Comparison of ENCODE assay signal across 8 cellular contexts in the genomic region with DNA sequence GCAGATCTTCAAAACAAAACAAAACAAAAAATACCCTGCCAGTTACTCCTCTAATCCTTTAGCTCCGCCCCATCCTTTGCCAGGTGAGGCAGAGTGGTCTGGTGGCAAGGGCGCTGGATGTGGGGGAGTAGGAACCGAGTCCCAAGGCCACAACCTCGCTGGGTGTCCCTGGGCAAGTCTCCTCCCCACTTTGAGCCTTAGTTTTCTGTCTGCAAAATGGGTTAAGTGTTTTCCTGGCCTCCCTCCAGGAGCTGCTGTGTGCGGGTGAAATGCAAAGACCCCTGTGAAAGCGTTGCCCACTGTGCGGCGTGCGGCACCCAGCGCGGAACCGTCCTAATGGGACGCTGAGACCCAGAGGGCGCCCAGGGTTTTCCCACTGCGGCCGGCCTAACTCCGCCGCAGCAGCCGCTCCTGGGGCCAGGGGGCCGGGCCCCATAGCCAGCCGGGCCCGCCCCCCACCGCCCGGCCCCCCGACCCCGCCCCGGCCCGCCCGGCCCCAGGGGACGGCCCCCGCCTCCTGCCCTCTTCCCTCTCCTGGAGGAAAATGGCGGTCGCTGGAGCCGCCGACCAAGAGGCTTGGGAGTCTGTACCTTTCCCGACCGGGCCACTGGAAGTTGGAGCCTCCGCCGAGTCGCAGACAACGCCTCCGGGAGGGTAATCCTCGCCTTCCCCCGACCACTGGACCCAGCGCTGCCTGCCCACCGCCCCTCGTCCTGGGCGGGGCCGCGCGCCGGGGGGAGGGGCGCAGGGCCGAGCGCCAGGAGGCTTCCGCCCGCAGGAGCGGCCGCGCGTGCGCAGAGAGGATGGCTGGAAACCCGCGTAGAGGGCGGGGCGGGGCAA. TPM values are rescaled to one million over a fixed set of nuclear protein-coding genes. Genes with fewer than 3 reads are reported as not detected.
DNase-seq lines count a peak whose midpoint lies in the region; TF ChIP-seq lines count a peak whose summit lies in the region.

A gene with protein sequence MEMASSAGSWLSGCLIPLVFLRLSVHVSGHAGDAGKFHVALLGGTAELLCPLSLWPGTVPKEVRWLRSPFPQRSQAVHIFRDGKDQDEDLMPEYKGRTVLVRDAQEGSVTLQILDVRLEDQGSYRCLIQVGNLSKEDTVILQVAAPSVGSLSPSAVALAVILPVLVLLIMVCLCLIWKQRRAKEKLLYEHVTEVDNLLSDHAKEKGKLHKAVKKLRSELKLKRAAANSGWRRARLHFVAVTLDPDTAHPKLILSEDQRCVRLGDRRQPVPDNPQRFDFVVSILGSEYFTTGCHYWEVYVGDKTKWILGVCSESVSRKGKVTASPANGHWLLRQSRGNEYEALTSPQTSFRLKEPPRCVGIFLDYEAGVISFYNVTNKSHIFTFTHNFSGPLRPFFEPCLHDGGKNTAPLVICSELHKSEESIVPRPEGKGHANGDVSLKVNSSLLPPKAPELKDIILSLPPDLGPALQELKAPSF (plus strand): TSS at position 523 of the 840 bp plus-strand sequence. CDS start 13,327 bp downstream, outside the sequence.
A gene with protein sequence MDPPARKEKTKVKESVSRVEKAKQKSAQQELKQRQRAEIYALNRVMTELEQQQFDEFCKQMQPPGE (minus strand): TSS at position 798 of the 840 bp plus-strand sequence. CDS start 853 bp downstream, outside the sequence.

- peak within 1 kb of the TSS; percentile 85 for H3K4me3 Mint-ChIP-seq in activated T-helper 2 cell treated with anti-CD3 and anti-CD28 coated beads, Interferon-gamma antibody, Interleukin-2, Interleukin-4, amounts not matched to agents 10 μg/mL and 5 μg/mL and 100 μg/mL, durations not matched to agents 14 hours and 24 hours and 36 hours (ENCODE audit: low read depth)
- H3K4me3 Mint-ChIP-seq in nephron progenitor cell: peak within 1 kb of the TSS; percentile 90
- H3K4me3 Mint-ChIP-seq in stimulated activated naive CD8-positive, alpha-beta T cell treated with anti-CD3 and anti-CD28 coated beads, Interleukin-15, Interleukin-2, amounts not matched to agents 100 ng/mL and 50 ng/mL, for 24 hours: peak within 1 kb of the TSS; percentile 81

- no peaks in the 10 kb centered on the region for H3K9me2 ChIP-seq in GM23248 (ENCODE audit: insufficient read depth)
- H3K9me2 ChIP-seq in Karpas-422 (replicated peaks; ENCODE audit: insufficient read depth, low read length): no peaks in the 10 kb centered on the region

- no peaks in the 10 kb centered on the region for H3K27me3 Mint-ChIP-seq in activated T-helper 2 cell treated with anti-CD3 and anti-CD28 coated beads, Interferon-gamma antibody, Interleukin-2, Interleukin-4, amounts not matched to agents 10 μg/mL and 5 μg/mL and 100 μg/mL, durations not matched to agents 14 hours and 24 hours and 36 hours (ENCODE audit: low read depth)
- H3K27me3 Mint-ChIP-seq in nephron progenitor cell (ENCODE audit: low read depth, poor library complexity): no peaks in the 10 kb centered on the region
- H3K27me3 Mint-ChIP-seq in stimulated activated naive CD8-positive, alpha-beta T cell treated with anti-CD3 and anti-CD28 coated beads, Interleukin-15, Interleukin-2, amounts not matched to agents 100 ng/mL and 50 ng/mL, for 24 hours: no peaks in the 10 kb centered on the region

- peak within 1 kb of the TSS; percentile 90 for H2AFZ ChIP-seq in GM23248
- peak within 1 kb of the TSS; percentile 91; the same call in 1 of the 2 replicates for H2AFZ ChIP-seq in Karpas-422 (ENCODE audit: low read length)

- no peaks in the 10 kb centered on the region for H3K27me3 ChIP-seq in GM23248 (replicated peaks; ENCODE audit: insufficient read depth)
- H3K27me3 ChIP-seq in Karpas-422 (ENCODE audit: low read length): no peaks in the 10 kb centered on the region

- H3K4me2 ChIP-seq in GM23248 (ENCODE audit: unreplicated experiment): peak within 1 kb of the TSS; percentile 89
- H3K4me2 ChIP-seq in Karpas-422 (ENCODE audit: low read depth, low read length, poor library complexity, severe bottlenecking): peak within 1 kb of the TSS; percentile 83

- H3K4me1 Mint-ChIP-seq in activated T-helper 2 cell treated with anti-CD3 and anti-CD28 coated beads, Interferon-gamma antibody, Interleukin-2, Interleukin-4, amounts not matched to agents 10 μg/mL and 5 μg/mL and 100 μg/mL, durations not matched to agents 14 hours and 24 hours and 36 hours (ENCODE audit: low read depth): peaks cover 22% of the 10 kb centered on the region
- H3K4me1 Mint-ChIP-seq in nephron progenitor cell: peaks cover 17% of the 10 kb centered on the region
- peaks cover 21% of the 10 kb centered on the region for H3K4me1 Mint-ChIP-seq in stimulated activated naive CD8-positive, alpha-beta T cell treated with anti-CD3 and anti-CD28 coated beads, Interleukin-15, Interleukin-2, amounts not matched to agents 100 ng/mL and 50 ng/mL, for 24 hours (ENCODE audit: low read depth)

- intact Hi-C loops in activated T-helper 2 cell treated with anti-CD3 and anti-CD28 coated beads, Interferon-gamma antibody, Interleukin-2, Interleukin-4, amounts not matched to agents 10 μg/mL and 5 μg/mL and 100 μg/mL, durations not matched to agents 14 hours and 24 hours and 36 hours (cut with micrococcal nuclease): loop anchor here (1.0 to 2.0 kb wide), 3 partner anchors 29 to 142 kb away; a partner anchor contains a TSS

- H3K27ac ChIP-seq in GM23248 (peak within 1 kb of the TSS; percentile 96), Karpas-422 (ENCODE audit: low read length) (0 out of 2 replicates have a peak within 1 kb of the TSS, but pooled peaks have one; percentile 42)

- DNase-seq in DMS79 treated with DMSO at 0.1 percent for 48 hours (lab: John Stamatoyannopoulos, UW) (peak; percentile 80), GM23248 (peak; percentile 94), Karpas-422 (peak; percentile 97), RPMI8226 (peak; percentile 95), fibroblast of pulmonary artery (ENCODE audit: low read depth) (peak; percentile 87), nephron progenitor cell (peak; percentile 98)
- peak; percentile 89 for DNase-seq in activated T-helper 2 cell treated with anti-CD3 and anti-CD28 coated beads, Interferon-gamma antibody, Interleukin-2, Interleukin-4, amounts not matched to agents 10 μg/mL and 5 μg/mL and 100 μg/mL, durations not matched to agents 14 hours and 24 hours and 36 hours (ENCODE audit: low spot score)

- H3K9me3 ChIP-seq in GM23248 (ENCODE audit: low read depth) (no peaks in the 10 kb centered on the region), Karpas-422 (ENCODE audit: low read length) (no peaks in the 10 kb centered on the region)

- peaks cover 13% of the 10 kb centered on the region for H3K4me1 ChIP-seq in GM23248 (ENCODE audit: insufficient read depth)
- peaks cover 16% of the 10 kb centered on the region for H3K4me1 ChIP-seq in Karpas-422 (ENCODE audit: low read length)

- in situ Hi-C loops in GM23248 (cut with MboI): no loop called here

- peak within 1 kb of the TSS; percentile 84 for H3K27ac Mint-ChIP-seq in activated T-helper 2 cell treated with anti-CD3 and anti-CD28 coated beads, Interferon-gamma antibody, Interleukin-2, Interleukin-4, amounts not matched to agents 10 μg/mL and 5 μg/mL and 100 μg/mL, durations not matched to agents 14 hours and 24 hours and 36 hours
- peak within 1 kb of the TSS; percentile 89 for H3K27ac Mint-ChIP-seq in nephron progenitor cell
- peak within 1 kb of the TSS; percentile 76 for H3K27ac Mint-ChIP-seq in stimulated activated naive CD8-positive, alpha-beta T cell treated with anti-CD3 and anti-CD28 coated beads, Interleukin-15, Interleukin-2, amounts not matched to agents 100 ng/mL and 50 ng/mL, for 24 hours

- H3K36me3 Mint-ChIP-seq in activated T-helper 2 cell treated with anti-CD3 and anti-CD28 coated beads, Interferon-gamma antibody, Interleukin-2, Interleukin-4, amounts not matched to agents 10 μg/mL and 5 μg/mL and 100 μg/mL, durations not matched to agents 14 hours and 24 hours and 36 hours (ENCODE audit: low read depth): peaks cover 8% of the 10 kb centered on the region
- H3K36me3 Mint-ChIP-seq in nephron progenitor cell (ENCODE audit: low read depth): peaks cover 21% of the 10 kb centered on the region
- H3K36me3 Mint-ChIP-seq in stimulated activated naive CD8-positive, alpha-beta T cell treated with anti-CD3 and anti-CD28 coated beads, Interleukin-15, Interleukin-2, amounts not matched to agents 100 ng/mL and 50 ng/mL, for 24 hours (ENCODE audit: low read depth): peaks cover 11% of the 10 kb centered on the region

- no peaks in the 10 kb centered on the region for H3K9me3 Mint-ChIP-seq in activated T-helper 2 cell treated with anti-CD3 and anti-CD28 coated beads, Interferon-gamma antibody, Interleukin-2, Interleukin-4, amounts not matched to agents 10 μg/mL and 5 μg/mL and 100 μg/mL, durations not matched to agents 14 hours and 24 hours and 36 hours
- no peaks in the 10 kb centered on the region for H3K9me3 Mint-ChIP-seq in nephron progenitor cell
- no peaks in the 10 kb centered on the region for H3K9me3 Mint-ChIP-seq in stimulated activated naive CD8-positive, alpha-beta T cell treated with anti-CD3 and anti-CD28 coated beads, Interleukin-15, Interleukin-2, amounts not matched to agents 100 ng/mL and 50 ng/mL, for 24 hours

- H3K79me2 ChIP-seq in GM23248 (ENCODE audit: insufficient read depth) (peaks cover 44% of the 10 kb centered on the region), Karpas-422 (ENCODE audit: low read length) (no peaks in the 10 kb centered on the region)

- 1% methylated on average over 33 to 65 of the region's 66 CpGs for WGBS in GM23248 (ENCODE audit: low coverage in 1 of 2, low lambda C conversion rate in 2 of 2, missing lambda C conversion rate in 2 of 2), 2 experiments

- H4K20me1 ChIP-seq in GM23248 (ENCODE audit: insufficient read depth) (no peaks in the 10 kb centered on the region), Karpas-422 (ENCODE audit: insufficient read depth, low read depth, low read length) (no peaks in the 10 kb centered on the region)

- H3K36me3 ChIP-seq in GM23248 (ENCODE audit: low read depth): no peaks in the 10 kb centered on the region
- no peaks in the 10 kb centered on the region for H3K36me3 ChIP-seq in Karpas-422 (ENCODE audit: insufficient read depth, low read length)

- peak within 1 kb of the TSS; percentile 85 for H3K4me3 ChIP-seq in GM23248
- peak within 1 kb of the TSS; percentile 83 for H3K4me3 ChIP-seq in Karpas-422 (ENCODE audit: low read length)
- peak within 1 kb of the TSS; percentile 75 for H3K4me3 ChIP-seq in fibroblast of pulmonary artery (replicated peaks; ENCODE audit: low read depth, low read length)

- peak within 1 kb of the TSS; percentile 92 for H3K9ac ChIP-seq in GM23248
- peak within 1 kb of the TSS; percentile 86 for H3K9ac ChIP-seq in Karpas-422 (ENCODE audit: low read length)

- H3F3A ChIP-seq in GM23248 (ENCODE audit: insufficient read depth): peaks cover 7% of the 10 kb centered on the region

- no peak for TF ChIP-seq CTCF in fibroblast of pulmonary artery (IDR thresholded peaks at IDR 0.05; ENCODE audit: low read length, missing control alignments)
- no peak for TF ChIP-seq CTCF in nephron progenitor cell (IDR thresholded peaks at IDR 0.05)

RNA-seq across cellular contexts. Expression of the first gene that starts in this region (rescaled TPM):
- total RNA-seq in GM23248 (2014; rRNA removed; shearing (Covaris generic)): 18.4 and 26.9 TPM in 2 replicates
- polyA plus RNA-seq in GM23248 (2016; fragmentation: Nextera tagmentation; extraction: Ambion mirVana): 7.0 and 7.9 TPM in 2 replicates
- 0.54 and 1.6 TPM in 2 replicates for total RNA-seq in Karpas-422 (2014; rRNA removed; shearing (Covaris generic); ENCODE audit: low replicate concordance)
- total RNA-seq in activated T-helper 2 cell treated with anti-CD3 and anti-CD28 coated beads, Interferon-gamma antibody, Interleukin-2, Interleukin-4, amounts not matched to agents 10 μg/mL and 5 μg/mL and 100 μg/mL, durations not matched to agents 14 hours and 24 hours and 36 hours: 3.1 and 4.8 TPM in 2 replicates

RNA-seq across cellular contexts. Expression of the second gene that starts in this region (rescaled TPM):
- total RNA-seq in GM23248 (2014; rRNA removed; shearing (Covaris generic)): 12.5 and 16.8 TPM in 2 replicates
- polyA plus RNA-seq in GM23248 (2016; fragmentation: Nextera tagmentation; extraction: Ambion mirVana): 28.4 and 28.5 TPM in 2 replicates
- total RNA-seq in Karpas-422 (2014; rRNA removed; shearing (Covaris generic); ENCODE audit: low replicate concordance): 18.2 and 45.4 TPM in 2 replicates
- 11.4 and 12.3 TPM in 2 replicates for total RNA-seq in activated T-helper 2 cell treated with anti-CD3 and anti-CD28 coated beads, Interferon-gamma antibody, Interleukin-2, Interleukin-4, amounts not matched to agents 10 μg/mL and 5 μg/mL and 100 μg/mL, durations not matched to agents 14 hours and 24 hours and 36 hours

Comparison
In these comparisons a context has a peak if more than half of its experiments do, and no peak if none do; other contexts are left out.
1. Peak in every context shown above with its lines: DNase-seq, H3K4me3 ChIP-seq and H3K27ac ChIP-seq.